15 cellular contexts compared by ENCODE assay signal in the genomic region with DNA sequence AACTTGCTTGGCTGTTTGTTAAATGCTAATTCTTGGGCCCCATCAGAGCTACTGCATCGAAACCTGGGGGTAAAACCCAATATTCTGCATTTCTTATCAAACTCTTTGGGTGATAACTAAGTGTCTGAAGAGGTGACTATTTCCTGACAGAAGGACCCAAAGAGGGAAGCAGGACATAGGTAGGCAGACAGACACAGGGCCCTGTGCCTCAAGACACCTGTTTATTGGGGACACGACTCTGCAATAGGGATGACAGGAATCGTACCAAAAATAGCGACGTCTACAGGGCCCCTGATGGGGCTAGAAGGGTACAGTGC. TPM values are rescaled to one million over a fixed set of nuclear protein-coding genes. Genes with fewer than 3 reads are reported as not detected.
"Had no signal": no experiment of that assay in that cellular context is flagged by ENCODE, and none has a peak within 500 bp of the region (broad histone marks: within the 10 kb centered on the region; RNA-seq: fewer than 3 reads in every experiment).

No MANE protein-coding gene starts in this region.

- H3K4me3 ChIP-seq: ovary, skin epidermis, upper lobe of right lung had no signal

- H3K27me3 ChIP-seq: ovary, upper lobe of right lung had no signal

- H3K36me3 ChIP-seq: ovary had no signal

- H3K36me3 Mint-ChIP-seq: natural killer cell had no signal

- DNase-seq: hippocampal formation, kidney glomerular epithelial cell, midbrain, natural killer cell had no signal

- H3K9me3 ChIP-seq: ovary, upper lobe of right lung had no signal

- H3K27ac ChIP-seq: ovary, skin epidermis, upper lobe of right lung had no signal

- ATAC-seq: activated CD8-positive, alpha-beta T cell treated with anti-CD3 and anti-CD28 coated beads, Interleukin-2, amount 10 ng/mL, durations not matched to agents 7 days and 5 days; activated naive CD8-positive, alpha-beta T cell treated with anti-CD3 and anti-CD28 coated beads, Interleukin-2, amount 50 U/mL, for 24 hours; natural killer cell had no signal

- H3K27ac Mint-ChIP-seq: activated CD8-positive, alpha-beta T cell treated with anti-CD3 and anti-CD28 coated beads, Interleukin-2, amount 10 ng/mL, durations not matched to agents 7 days and 5 days; activated naive CD8-positive, alpha-beta T cell treated with anti-CD3 and anti-CD28 coated beads, Interleukin-2, amount 50 U/mL, for 24 hours; activated T-helper 1 cell treated with anti-CD3 and anti-CD28 coated beads, Interleukin-12 subunit alpha, Interleukin-12 subunit beta, Interleukin-2, Interleukin-4 antibody, amounts not matched to agents 30 ng/mL and 10 ng/mL and 1 ng/mL, durations not matched to agents 14 hours and 24 hours and 36 hours; stimulated activated memory B cell treated with anti-CD40 and anti-IgM and Interleukin-4, amounts not matched to agents 10 μg/mL and 1 μg/mL and 100 μg/mL, for 72 hours had no signal

- H3K9me3 Mint-ChIP-seq: activated naive CD8-positive, alpha-beta T cell treated with anti-CD3 and anti-CD28 coated beads, Interleukin-2, amount 50 U/mL, for 24 hours; activated T-helper 1 cell treated with anti-CD3 and anti-CD28 coated beads, Interleukin-12 subunit alpha, Interleukin-12 subunit beta, Interleukin-2, Interleukin-4 antibody, amounts not matched to agents 30 ng/mL and 10 ng/mL and 1 ng/mL, durations not matched to agents 14 hours and 24 hours and 36 hours; natural killer cell; stimulated activated memory B cell treated with anti-CD40 and anti-IgM and Interleukin-4, amounts not matched to agents 10 μg/mL and 1 μg/mL and 100 μg/mL, for 72 hours had no signal

- H3K4me3 Mint-ChIP-seq: activated CD8-positive, alpha-beta T cell treated with anti-CD3 and anti-CD28 coated beads, Interleukin-2, amount 10 ng/mL, durations not matched to agents 7 days and 5 days; activated naive CD8-positive, alpha-beta T cell treated with anti-CD3 and anti-CD28 coated beads, Interleukin-2, amount 50 U/mL, for 24 hours; activated T-helper 1 cell treated with anti-CD3 and anti-CD28 coated beads, Interleukin-12 subunit alpha, Interleukin-12 subunit beta, Interleukin-2, Interleukin-4 antibody, amounts not matched to agents 30 ng/mL and 10 ng/mL and 1 ng/mL, durations not matched to agents 14 hours and 24 hours and 36 hours; natural killer cell; stimulated activated memory B cell treated with anti-CD40 and anti-IgM and Interleukin-4, amounts not matched to agents 10 μg/mL and 1 μg/mL and 100 μg/mL, for 72 hours had no signal

- H3K27me3 Mint-ChIP-seq: activated naive CD8-positive, alpha-beta T cell treated with anti-CD3 and anti-CD28 coated beads, Interleukin-2, amount 50 U/mL, for 24 hours had no signal

RNA-seq across cellular contexts. Expression of a gene that starts 11.0 kb away (rescaled TPM):
- total RNA-seq: activated CD8-positive, alpha-beta T cell treated with anti-CD3 and anti-CD28 coated beads, Interleukin-2, amount 10 ng/mL, durations not matched to agents 7 days and 5 days; activated T-helper 1 cell treated with anti-CD3 and anti-CD28 coated beads, Interleukin-12 subunit alpha, Interleukin-12 subunit beta, Interleukin-2, Interleukin-4 antibody, amounts not matched to agents 30 ng/mL and 10 ng/mL and 1 ng/mL, durations not matched to agents 14 hours and 24 hours and 36 hours; glomerular endothelial cell; T-helper 1 cell treated with Interleukin-12 subunit alpha and Interleukin-12 subunit beta and Interleukin-4 antibody, amounts not matched to agents 30 ng/mL and 1 ng/mL, for 36 hours had no signal

RNA-seq across cellular contexts. Expression of a gene that starts 19.7 kb away (rescaled TPM):
- total RNA-seq: activated T-helper 1 cell treated with anti-CD3 and anti-CD28 coated beads, Interleukin-12 subunit alpha, Interleukin-12 subunit beta, Interleukin-2, Interleukin-4 antibody, amounts not matched to agents 30 ng/mL and 10 ng/mL and 1 ng/mL, durations not matched to agents 14 hours and 24 hours and 36 hours; T-helper 1 cell treated with Interleukin-12 subunit alpha and Interleukin-12 subunit beta and Interleukin-4 antibody, amounts not matched to agents 30 ng/mL and 1 ng/mL, for 36 hours had no signal

RNA-seq across cellular contexts. Expression of a gene that starts 32.2 kb away (rescaled TPM):
- total RNA-seq: activated CD8-positive, alpha-beta T cell treated with anti-CD3 and anti-CD28 coated beads, Interleukin-2, amount 10 ng/mL, durations not matched to agents 7 days and 5 days; activated T-helper 1 cell treated with anti-CD3 and anti-CD28 coated beads, Interleukin-12 subunit alpha, Interleukin-12 subunit beta, Interleukin-2, Interleukin-4 antibody, amounts not matched to agents 30 ng/mL and 10 ng/mL and 1 ng/mL, durations not matched to agents 14 hours and 24 hours and 36 hours; glomerular endothelial cell; liver; natural killer cell; ovary; T-helper 1 cell treated with Interleukin-12 subunit alpha and Interleukin-12 subunit beta and Interleukin-4 antibody, amounts not matched to agents 30 ng/mL and 1 ng/mL, for 36 hours; upper lobe of right lung had no signal
- polyA plus RNA-seq: esophagus, liver, ovary had no signal

RNA-seq across cellular contexts. Expression of a gene that starts 47.7 kb away (rescaled TPM):
- total RNA-seq: activated CD8-positive, alpha-beta T cell treated with anti-CD3 and anti-CD28 coated beads, Interleukin-2, amount 10 ng/mL, durations not matched to agents 7 days and 5 days; activated T-helper 1 cell treated with anti-CD3 and anti-CD28 coated beads, Interleukin-12 subunit alpha, Interleukin-12 subunit beta, Interleukin-2, Interleukin-4 antibody, amounts not matched to agents 30 ng/mL and 10 ng/mL and 1 ng/mL, durations not matched to agents 14 hours and 24 hours and 36 hours; glomerular endothelial cell; natural killer cell; ovary; T-helper 1 cell treated with Interleukin-12 subunit alpha and Interleukin-12 subunit beta and Interleukin-4 antibody, amounts not matched to agents 30 ng/mL and 1 ng/mL, for 36 hours; upper lobe of right lung had no signal
- polyA plus RNA-seq: ovary had no signal
